In the genomic region with DNA sequence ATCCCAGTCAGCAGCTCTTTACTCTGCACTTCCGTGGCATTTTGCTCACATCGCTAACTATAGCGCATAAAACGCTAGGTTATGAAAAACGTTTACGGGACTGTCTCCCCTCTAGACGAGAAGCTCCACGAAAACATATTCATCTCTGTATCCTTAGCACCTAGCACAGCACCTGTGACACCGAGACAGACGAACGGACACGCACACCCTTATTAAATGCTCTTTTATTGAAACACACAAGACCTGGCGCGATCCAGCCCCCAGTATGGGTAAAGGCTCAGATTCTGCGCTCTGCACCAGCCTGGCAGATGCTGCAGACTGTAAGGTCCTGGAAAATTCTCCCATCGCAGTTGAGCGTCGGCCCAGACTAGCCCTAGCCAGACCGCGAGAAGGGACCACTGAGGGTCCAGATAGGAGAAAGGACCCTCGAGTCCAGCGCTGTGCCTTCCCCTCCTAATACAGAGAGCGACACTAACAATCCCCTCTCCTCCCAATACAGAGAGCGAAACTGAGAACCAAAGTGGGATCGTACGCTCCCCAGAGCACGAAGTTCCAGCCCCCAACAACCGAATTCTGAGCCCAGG, we compare ENCODE assay signal across 8 cellular contexts. TPM values are rescaled to one million over a fixed set of nuclear protein-coding genes. Genes with fewer than 3 reads are reported as not detected.
DNase-seq lines count a peak whose midpoint lies in the region; ATAC-seq lines count a peak whose summit lies in the region.

No MANE protein-coding gene starts in this region.

- no peaks in the 10 kb centered on the region for H3K27me3 Mint-ChIP-seq in activated T-cell treated with anti-CD3 and anti-CD28 coated beads, Interleukin-2, amount 50 U/mL, for 4 hours (ENCODE audit: low read depth)

- H3K36me3 Mint-ChIP-seq in activated T-cell treated with anti-CD3 and anti-CD28 coated beads, Interleukin-2, amount 50 U/mL, for 4 hours (ENCODE audit: insufficient read depth) = peaks cover 4% of the 10 kb centered on the region

- peak overlapping the region; percentile 99 for H3K4me3 Mint-ChIP-seq in activated T-cell treated with anti-CD3 and anti-CD28 coated beads, Interleukin-2, amount 50 U/mL, for 4 hours

- intact Hi-C loops in Right ventricle myocardium inferior (cut with DNase I) (no loop called here), cardiac septum (cut with DNase I) (no loop called here)

- H3K4me1 Mint-ChIP-seq in activated T-cell treated with anti-CD3 and anti-CD28 coated beads, Interleukin-2, amount 50 U/mL, for 4 hours (ENCODE audit: low read depth) = peaks cover 34% of the 10 kb centered on the region

- no peak for DNase-seq in Right ventricle myocardium inferior (ENCODE audit: missing footprints)
- no peak for DNase-seq in cardiac septum (ENCODE audit: low spot score)
- DNase-seq in NCI-H128 (lab: John Stamatoyannopoulos, UW; ENCODE audit: unreplicated experiment) = peak; percentile 4
- no peak for DNase-seq in activated T-cell treated with anti-CD3 and anti-CD28 coated beads, Interleukin-2, amount 50 U/mL, for 4 hours
- peak; percentile 14 for DNase-seq in globus pallidus (ENCODE audit: low spot score)
- peak in 33 of 56 donors; percentile 8 to 63 (median 28) for DNase-seq in nucleus accumbens (lab: John Stamatoyannopoulos, UW)
- DNase-seq in NCI-H226 = no peak

- H3K9me3 Mint-ChIP-seq in activated T-cell treated with anti-CD3 and anti-CD28 coated beads, Interleukin-2, amount 50 U/mL, for 4 hours = no peaks in the 10 kb centered on the region

- ATAC-seq in Right ventricle myocardium inferior = peak; percentile 12
- peak; percentile 36 for ATAC-seq in HG02763 (IDR thresholded peaks at IDR 0.05; ENCODE audit: unreplicated experiment)
- peak; percentile 39 to 55 for ATAC-seq in activated T-cell treated with anti-CD3 and anti-CD28 coated beads, Interleukin-2, amount 50 U/mL, for 4 hours

RNA-seq across cellular contexts. Expression of a gene that starts 0.6 kb away (rescaled TPM):
- total RNA-seq in Right ventricle myocardium inferior = 60.2 TPM
- 38.9 TPM for total RNA-seq in cardiac septum
- 10 to 100 TPM; 28.5 to 30.4 (median 29.7) TPM for total RNA-seq in activated T-cell treated with anti-CD3 and anti-CD28 coated beads, Interleukin-2, amount 50 U/mL, for 4 hours

RNA-seq across cellular contexts. Expression of a gene that starts 31.2 kb away (rescaled TPM):
- total RNA-seq in Right ventricle myocardium inferior = 142 TPM
- 112 TPM for total RNA-seq in cardiac septum
- total RNA-seq in activated T-cell treated with anti-CD3 and anti-CD28 coated beads, Interleukin-2, amount 50 U/mL, for 4 hours = 100 to 1,000 TPM; 121 to 174 (median 128) TPM

Comparison
In these comparisons a context has a peak if more than half of its experiments do, and no peak if none do; other contexts are left out.
1. DNase-seq: peak in NCI-H128 (single experiment), globus pallidus (single experiment) and nucleus accumbens (33 of 56); none in Right ventricle myocardium inferior (single experiment), cardiac septum (single experiment), activated T-cell treated with anti-CD3 and anti-CD28 coated beads, Interleukin-2, amount 50 U/mL, for 4 hours (single experiment) and NCI-H226 (single experiment).
2. Peak in every context shown above with its lines, with median percentiles within 50 percentile points of each other: ATAC-seq.